In genomic region chr15:62125763-62126162, GRCh38 we compare ENCODE assay signal across 8 cellular contexts. TPM values are rescaled to one million over a fixed set of nuclear protein-coding genes. Genes with fewer than 3 reads are reported as not detected.
DNase-seq lines count a peak whose midpoint lies in the region; ATAC-seq lines count a peak whose summit lies in the region.

No MANE protein-coding gene starts in this region.

- peaks cover 19 to 37% of the 10 kb centered on the region in 2 donors for H3K4me1 Mint-ChIP-seq in immature natural killer cell

- peaks cover 0 to 2% (median 0%) of the 10 kb centered on the region in 6 donors for H3K9me3 Mint-ChIP-seq in immature natural killer cell

- H3K27me3 Mint-ChIP-seq in immature natural killer cell (ENCODE audit: low read depth in 3 of 3): peaks cover 2 to 6% (median 3%) of the 10 kb centered on the region in 3 donors

- H3K27ac Mint-ChIP-seq in immature natural killer cell: peak overlapping the region in 2 of 6 donors; percentile 11 to 31

- no peaks in the 10 kb centered on the region for H3K36me3 Mint-ChIP-seq in immature natural killer cell

- DNase-seq in Daoy (ENCODE audit: low read depth) (peak; percentile 60), NCI-H2081 treated with DMSO at 0.1 percent for 48 hours (lab: John Stamatoyannopoulos, UW) (peak; percentile 16), amniotic epithelial cell (ENCODE audit: low read depth) (peak; percentile 51), lung microvascular endothelial cell (ENCODE audit: low read depth in 2 of 2) (peak; percentile 87 to 93), GM19240 (ENCODE audit: insufficient read length, low spot score) (no peak), middle frontal gyrus (ENCODE audit: extremely low spot score, low spot score) (no peak), immature natural killer cell (no peak)

- no peak overlapping the region for H3K4me3 Mint-ChIP-seq in immature natural killer cell

- no peak for ATAC-seq in GM21360 (IDR thresholded peaks at IDR 0.05; ENCODE audit: unreplicated experiment)

RNA-seq across cellular contexts. Expression of gene C2CD4B, which starts 39.3 kb away (rescaled TPM):
- total RNA-seq in Daoy (2014; rRNA removed; shearing (Covaris generic)): not detected in 2 replicates
- total RNA-seq in lung microvascular endothelial cell: 20.0 and 45.6 TPM in 2 replicates
- not detected for polyA plus RNA-seq in immature natural killer cell

RNA-seq across cellular contexts. Expression of gene C2CD4A, which starts 59.0 kb away (rescaled TPM):
- total RNA-seq in Daoy (2014; rRNA removed; shearing (Covaris generic)): not detected in 2 replicates
- total RNA-seq in lung microvascular endothelial cell: 0.60 and 0.87 TPM in 2 replicates
- not detected for polyA plus RNA-seq in immature natural killer cell

Comparison
In these comparisons a context has a peak if more than half of its experiments do, and no peak if none do; other contexts are left out.
1. DNase-seq: peak in Daoy (single experiment), NCI-H2081 treated with DMSO at 0.1 percent for 48 hours (single experiment), amniotic epithelial cell (single experiment) and lung microvascular endothelial cell (2 of 2); none in GM19240 (single experiment), middle frontal gyrus (single experiment) and immature natural killer cell (0 of 3).
2. RNA of gene C2CD4B, which starts 39.3 kb away (total RNA-seq): 20.0 to 45.6 TPM in lung microvascular endothelial cell; not detected in Daoy; every median in the first group is over 10 times any median in the second.